Comparison of ENCODE assay signal across 10 cellular contexts in genomic region chr11:69050592-69051380, GRCh38. TPM values are rescaled to one million over a fixed set of nuclear protein-coding genes. Genes with fewer than 3 reads are reported as not detected.
DNase-seq lines count a peak whose midpoint lies in the region; ATAC-seq and TF ChIP-seq lines count a peak whose summit lies in the region.
"Had no signal": no experiment of that assay in that cellular context is flagged by ENCODE, and none has a peak within 500 bp of the region (broad histone marks: within the 10 kb centered on the region; RNA-seq: fewer than 3 reads in every experiment).

No MANE protein-coding gene starts in this region.

- no peak overlapping the region for H2AFZ ChIP-seq in KMS-11 (ENCODE audit: low read depth)

- H3K27ac Mint-ChIP-seq in CD4-positive, alpha-beta memory T cell: peak overlapping the region; percentile 52 to 94 (median 81)
- H3K27ac Mint-ChIP-seq in nephron progenitor cell: no peak overlapping the region

- peaks cover 30% of the 10 kb centered on the region for H3K4me1 ChIP-seq in CD4-positive, alpha-beta memory T cell (ENCODE audit: insufficient read depth, low read length)
- peaks cover 67% of the 10 kb centered on the region for H3K4me1 ChIP-seq in KMS-11 (ENCODE audit: low read depth, poor library complexity, severe bottlenecking)
- peaks cover 9% of the 10 kb centered on the region for H3K4me1 ChIP-seq in colonic mucosa

- no peak overlapping the region for H3K4me3 ChIP-seq in CD4-positive, alpha-beta memory T cell (ENCODE audit: low read length in 2 of 2)
- H3K4me3 ChIP-seq in KMS-11 (IDR thresholded peaks at IDR 0.05; ENCODE audit: insufficient read depth, low read depth, low read length) (no peak overlapping the region), colonic mucosa (no peak overlapping the region)

- H4K20me1 ChIP-seq in KMS-11 (ENCODE audit: insufficient read depth): no peaks in the 10 kb centered on the region

- no peaks in the 10 kb centered on the region for H3K27me3 ChIP-seq in CD4-positive, alpha-beta memory T cell (ENCODE audit: insufficient read depth, low read length)
- H3K27me3 ChIP-seq in KMS-11 (ENCODE audit: insufficient read depth, low read depth) (no peaks in the 10 kb centered on the region), colonic mucosa (no peaks in the 10 kb centered on the region)

- intact Hi-C loops in CD4-positive, alpha-beta memory T cell (cut with micrococcal nuclease): no loop called here
- intact Hi-C loops in colonic mucosa (cut with DNase I): no loop called here

- no peak overlapping the region for H3K27ac ChIP-seq in CD4-positive, alpha-beta memory T cell (ENCODE audit: low read depth, low read length)
- no peak overlapping the region for H3K27ac ChIP-seq in KMS-11
- peak overlapping the region; percentile 75 for H3K27ac ChIP-seq in colonic mucosa

- POLR2A ChIA-PET in CD4-positive, alpha-beta memory T cell (lab: Charles Lee; ENCODE audit: partially characterized antibody): no interaction called here

- CTCF ChIA-PET in CD4-positive, alpha-beta memory T cell (lab: Charles Lee; ENCODE audit: partially characterized antibody): no interaction called here

- no peaks in the 10 kb centered on the region for H3K9me3 Mint-ChIP-seq in CD4-positive, alpha-beta memory T cell
- H3K9me3 Mint-ChIP-seq in nephron progenitor cell: no peaks in the 10 kb centered on the region

- H3K36me3 ChIP-seq in CD4-positive, alpha-beta memory T cell (ENCODE audit: insufficient read depth, low read length): peaks cover 6% of the 10 kb centered on the region
- H3K36me3 ChIP-seq in KMS-11 (ENCODE audit: insufficient read depth): no peaks in the 10 kb centered on the region
- no peaks in the 10 kb centered on the region for H3K36me3 ChIP-seq in colonic mucosa

- ATAC-seq in GM18907 (IDR thresholded peaks at IDR 0.05; ENCODE audit: unreplicated experiment): no peak
- no peak for ATAC-seq in GM21360 (IDR thresholded peaks at IDR 0.05; ENCODE audit: unreplicated experiment)

- no peak for DNase-seq in CD4-positive, alpha-beta memory T cell
- DNase-seq in colonic mucosa: no peak
- no peak for DNase-seq in nephron progenitor cell
- DNase-seq in NCI-H1694 (lab: John Stamatoyannopoulos, UW): no peak
- no peak for DNase-seq in NCI-H82 treated with DMSO at 0.1 percent for 48 hours (lab: John Stamatoyannopoulos, UW; ENCODE audit: unreplicated experiment)
- DNase-seq: EL had no signal

- H3K4me2 ChIP-seq in KMS-11: peak overlapping the region; percentile 11; the same call in 1 of the 2 replicates

- peaks cover 7 to 46% (median 23%) of the 10 kb centered on the region in 4 donors for H3K4me1 Mint-ChIP-seq in CD4-positive, alpha-beta memory T cell
- H3K4me1 Mint-ChIP-seq in nephron progenitor cell: peaks cover 45% of the 10 kb centered on the region

- H3K9ac ChIP-seq in KMS-11 (no peak overlapping the region), colonic mucosa (ENCODE audit: low read depth in 2 of 2, low read length in 2 of 2) (peak overlapping the region; percentile 8 to 26)

- H3K27me3 Mint-ChIP-seq in CD4-positive, alpha-beta memory T cell: no peaks in the 10 kb centered on the region
- no peaks in the 10 kb centered on the region for H3K27me3 Mint-ChIP-seq in nephron progenitor cell (ENCODE audit: low read depth, poor library complexity)

- peak overlapping the region; percentile 24 to 86 (median 73) for H3K4me3 Mint-ChIP-seq in CD4-positive, alpha-beta memory T cell
- H3K4me3 Mint-ChIP-seq in nephron progenitor cell: peak overlapping the region; percentile 80

- peaks cover 0 to 15% of the 10 kb centered on the region in 2 donors for H3K36me3 Mint-ChIP-seq in CD4-positive, alpha-beta memory T cell
- H3K36me3 Mint-ChIP-seq in nephron progenitor cell (ENCODE audit: low read depth): peaks cover 4% of the 10 kb centered on the region

- TF ChIP-seq CTCF in KMS-11 (conservative IDR thresholded peaks at IDR 0.05; ENCODE audit: low read depth, low read length): no peak
- TF ChIP-seq CTCF in colonic mucosa (IDR thresholded peaks at IDR 0.05): no peak
- no peak for TF ChIP-seq CTCF in nephron progenitor cell (IDR thresholded peaks at IDR 0.05)

- H3K79me2 ChIP-seq in KMS-11 (ENCODE audit: insufficient read depth, low read depth): peaks cover 8% of the 10 kb centered on the region; the same call in 1 of the 2 replicates

- no peaks in the 10 kb centered on the region for H3K9me3 ChIP-seq in CD4-positive, alpha-beta memory T cell (ENCODE audit: control insufficient read depth in 1 of 2, low read length in 2 of 2)
- H3K9me3 ChIP-seq in colonic mucosa: no peaks in the 10 kb centered on the region

RNA-seq across cellular contexts. Expression of gene TPCN2, which starts 2.1 kb away (rescaled TPM):
- total RNA-seq in CD4-positive, alpha-beta memory T cell: 10 to 100 TPM; 22.4 to 23.0 TPM
- polyA plus RNA-seq in CD4-positive, alpha-beta memory T cell: 1 to 10 TPM; 6.6 to 7.2 TPM
- 10 to 100 TPM; 14.5 to 21.1 TPM for total RNA-seq in colonic mucosa

RNA-seq across cellular contexts. Expression of gene MRGPRF, which starts 37.7 kb away (rescaled TPM):
- total RNA-seq in CD4-positive, alpha-beta memory T cell: not detected
- polyA plus RNA-seq in CD4-positive, alpha-beta memory T cell: not detected
- 10 to 100 TPM in 1 of 2 donors, 1 to 10 TPM in 1; 3.0 to 17.9 TPM for total RNA-seq in colonic mucosa
- total RNA-seq: T-helper 1 cell treated with Interleukin-12 subunit alpha and Interleukin-12 subunit beta and Interleukin-4 antibody, amounts not matched to agents 30 ng/mL and 1 ng/mL, for 36 hours had no signal

Comparison
In these comparisons a context has a peak if more than half of its experiments do, and no peak if none do; other contexts are left out.
1. RNA of gene MRGPRF, which starts 37.7 kb away (total RNA-seq): 3.0 to 17.9 TPM in colonic mucosa; not detected in CD4-positive, alpha-beta memory T cell; every median in the first group is over 4 times any median in the second.